Comparison of ENCODE assay signal across 1 cellular context in genomic region chr7:131945313-131945831, GRCh38.
A peak's percentile ranks its signal among the peaks of the same experiment; 100 is the strongest.
TF ChIP-seq lines count a peak whose summit lies in the region.

No MANE protein-coding gene starts in this region.

TF ChIP-seq in GM12878, 131 proteins besides CTCF, POLR2A, EP300 and RAD21 (continued from another document):
- TF ChIP-seq E2F4 (IDR thresholded peaks at IDR 0.05; ENCODE audit: low read depth, low read length): peak; percentile 19; the same call in 1 of the 2 replicates
- no peak for TF ChIP-seq BHLHE40 (IDR thresholded peaks at IDR 0.05; ENCODE audit: borderline replicate concordance in 1 of 2, low read depth in 2 of 2, low read length in 1 of 2)
- no peak for TF ChIP-seq ZNF384 (IDR thresholded peaks at IDR 0.05; ENCODE audit: borderline replicate concordance, low read depth, low read length)
